In genomic region chr10:33412261-33413092, GRCh38 we compare ENCODE assay signal across 10 cellular contexts.
DNase-seq lines count a peak whose midpoint lies in the region; ATAC-seq and TF ChIP-seq lines count a peak whose summit lies in the region.
"Had no signal": no experiment of that assay in that cellular context is flagged by ENCODE, and none has a peak within 500 bp of the region (broad histone marks: within the 10 kb centered on the region; RNA-seq: fewer than 3 reads in every experiment).

No MANE protein-coding gene starts in this region.

- H3K27ac ChIP-seq in foreskin keratinocyte (no peak overlapping the region), gastrocnemius medialis (no peak overlapping the region)
- H3K27ac ChIP-seq: ascending aorta had no signal

- intact Hi-C loops in gastrocnemius medialis (cut with DNase I; ENCODE audit: low total_unique reads), result no loop called here

- peak; percentile 91 for ATAC-seq in foreskin keratinocyte
- peak; percentile 27 to 56 for ATAC-seq in gastrocnemius medialis
- no peak for ATAC-seq in HG02571 (IDR thresholded peaks at IDR 0.05; ENCODE audit: unreplicated experiment)

- no peak overlapping the region for H3K4me3 ChIP-seq in gastrocnemius medialis
- H3K4me3 ChIP-seq: ascending aorta had no signal

- no peak for TF ChIP-seq CTCF in foreskin keratinocyte (conservative IDR thresholded peaks at IDR 0.05)
- TF ChIP-seq CTCF in gastrocnemius medialis (IDR thresholded peaks at IDR 0.05 in 4 of 5, conservative IDR thresholded peaks at IDR 0.05 in 1 of 5), result no peak

- peaks cover 13% of the 10 kb centered on the region for H3K4me1 ChIP-seq in foreskin keratinocyte
- peaks cover 0 to 3% of the 10 kb centered on the region in 2 donors for H3K4me1 ChIP-seq in gastrocnemius medialis

- no peaks in the 10 kb centered on the region for H3K27me3 ChIP-seq in foreskin keratinocyte
- H3K27me3 ChIP-seq in gastrocnemius medialis, result no peaks in the 10 kb centered on the region
- H3K27me3 ChIP-seq: ascending aorta had no signal

- in situ Hi-C loops in gastrocnemius medialis (cut with MboI; ENCODE audit: low sequenced_read_pairs in 4 of 4), result no loop called here

- H3K36me3 ChIP-seq in gastrocnemius medialis, result no peaks in the 10 kb centered on the region
- H3K36me3 ChIP-seq: ascending aorta had no signal

- H3K9me3 ChIP-seq in gastrocnemius medialis, result no peaks in the 10 kb centered on the region
- H3K9me3 ChIP-seq: ascending aorta had no signal

- TF ChIP-seq POLR2A in gastrocnemius medialis (IDR thresholded peaks at IDR 0.05), result no peak

- DNase-seq in GM04503 (ENCODE audit: low read depth) (peak; percentile 84), RKO (ENCODE audit: low spot score) (peak; percentile 83), foreskin keratinocyte (peak; percentile 75 to 93), gastrocnemius medialis (peak in 1 of 2 donors; percentile 31), activated gamma-delta T cell (lab: John Stamatoyannopoulos, UW) (no peak), NCI-H2196 (lab: John Stamatoyannopoulos, UW; ENCODE audit: unreplicated experiment) (no peak), hippocampal formation (lab: John Stamatoyannopoulos, UW) (no peak)
- DNase-seq: Karpas-422 had no signal

Comparison
In these comparisons a context has a peak if more than half of its experiments do, and no peak if none do; other contexts are left out.
1. DNase-seq: peak in GM04503 (single experiment), RKO (single experiment) and foreskin keratinocyte (2 of 2); none in activated gamma-delta T cell (single experiment), NCI-H2196 (single experiment) and hippocampal formation (0 of 2).